Comparison of ENCODE assay signal across 21 cellular contexts in genomic region chr1:172766462-172766861, GRCh38.
"Had no signal": no experiment of that assay in that cellular context is flagged by ENCODE, and none has a peak within 500 bp of the region (broad histone marks: within the 10 kb centered on the region; RNA-seq: fewer than 3 reads in every experiment).

No MANE protein-coding gene starts in this region.

- H3K36me3 Mint-ChIP-seq: activated naive CD4-positive, alpha-beta T cell treated with anti-CD3 and anti-CD28 coated beads, Interleukin-2, amount 50 U/mL, for 24 hours; natural killer cell treated with Interleukin-12 subunit alpha and Interleukin-12 subunit beta and Interleukin-15 and Interleukin-18, amount 100 ng/mL, for 72 hours; WTC11 had no signal

- H3K27ac Mint-ChIP-seq: activated CD8-positive, alpha-beta T cell treated with anti-CD3 and anti-CD28 coated beads for 36 hours; activated naive CD4-positive, alpha-beta T cell treated with anti-CD3 and anti-CD28 coated beads, Interleukin-2, amount 50 U/mL, for 24 hours; natural killer cell treated with Interleukin-12 subunit alpha and Interleukin-12 subunit beta and Interleukin-15 and Interleukin-18, amount 100 ng/mL, for 72 hours; T-helper 1 cell treated with Interleukin-12 subunit alpha and Interleukin-12 subunit beta and Interleukin-4 antibody, amounts not matched to agents 30 μg/mL and 1 μg/mL, for 36 hours; WTC11 had no signal

- H3K4me3 ChIP-seq: body of pancreas, colonic mucosa, mucosa of descending colon, upper lobe of left lung had no signal

- H3K27me3 ChIP-seq: body of pancreas, colonic mucosa, upper lobe of left lung had no signal

- H3K4me1 ChIP-seq: body of pancreas, colonic mucosa, upper lobe of left lung had no signal

- H3K4me3 Mint-ChIP-seq: activated CD8-positive, alpha-beta T cell treated with anti-CD3 and anti-CD28 coated beads for 36 hours; activated naive CD4-positive, alpha-beta T cell treated with anti-CD3 and anti-CD28 coated beads, Interleukin-2, amount 50 U/mL, for 24 hours; activated T-cell treated with anti-CD3 and anti-CD28 coated beads, Interleukin-2, amount 50 U/mL, for 4 hours; natural killer cell treated with Interleukin-12 subunit alpha and Interleukin-12 subunit beta and Interleukin-15 and Interleukin-18, amount 100 ng/mL, for 72 hours; T-helper 1 cell treated with Interleukin-12 subunit alpha and Interleukin-12 subunit beta and Interleukin-4 antibody, amounts not matched to agents 30 μg/mL and 1 μg/mL, for 36 hours; WTC11 had no signal

- H3K4me1 Mint-ChIP-seq: WTC11 had no signal

- H3K9me3 Mint-ChIP-seq: activated CD8-positive, alpha-beta T cell treated with anti-CD3 and anti-CD28 coated beads for 36 hours; activated naive CD4-positive, alpha-beta T cell treated with anti-CD3 and anti-CD28 coated beads, Interleukin-2, amount 50 U/mL, for 24 hours; activated T-cell treated with anti-CD3 and anti-CD28 coated beads, Interleukin-2, amount 50 U/mL, for 4 hours; natural killer cell treated with Interleukin-12 subunit alpha and Interleukin-12 subunit beta and Interleukin-15 and Interleukin-18, amount 100 ng/mL, for 72 hours; T-helper 1 cell treated with Interleukin-12 subunit alpha and Interleukin-12 subunit beta and Interleukin-4 antibody, amounts not matched to agents 30 μg/mL and 1 μg/mL, for 36 hours; WTC11 had no signal

- H3K9me3 ChIP-seq: body of pancreas, colonic mucosa, mucosa of descending colon, upper lobe of left lung had no signal

- ATAC-seq: activated CD8-positive, alpha-beta T cell treated with anti-CD3 and anti-CD28 coated beads for 36 hours; activated T-cell treated with anti-CD3 and anti-CD28 coated beads, Interleukin-2, amount 50 U/mL, for 4 hours; body of pancreas; esophagus mucosa; mucosa of descending colon; natural killer cell treated with Interleukin-12 subunit alpha and Interleukin-12 subunit beta and Interleukin-15 and Interleukin-18, amount 100 ng/mL, for 72 hours; stimulated activated naive CD8-positive, alpha-beta T cell treated with anti-CD3 and anti-CD28 coated beads, Interleukin-15, Interleukin-2, amounts not matched to agents 100 U/mL and 50 U/mL, for 24 hours; WTC11 had no signal

- DNase-seq: activated CD4-positive, alpha-beta T cell treated with anti-CD3 and anti-CD28 coated beads for 48 hours; activated CD8-positive, alpha-beta T cell treated with anti-CD3 and anti-CD28 coated beads for 36 hours; activated effector memory CD4-positive, alpha-beta T cell treated with Interleukin-2 at 50 U/mL for 16 hours; activated T-cell treated with anti-CD3 and anti-CD28 coated beads, Interleukin-2, amount 50 U/mL, for 4 hours; amniotic stem cell; central memory CD4-positive, alpha-beta T cell; colonic mucosa; hippocampal formation; mucosa of descending colon; posterior cingulate gyrus; small intestine; stimulated activated CD4-positive, alpha-beta T cell treated with anti-CD3 and anti-CD28 coated beads, Interleukin-4, amount 100 ng/mL, for 4 hours; stimulated activated CD8-positive, alpha-beta memory T cell treated with anti-CD3 and anti-CD28 coated beads, Interleukin-4, amount 100 ng/mL, for 48 hours; stimulated activated naive CD8-positive, alpha-beta T cell treated with anti-CD3 and anti-CD28 coated beads, Interleukin-15, Interleukin-2, amounts not matched to agents 100 U/mL and 50 U/mL, for 24 hours had no signal

- H3K27ac ChIP-seq: body of pancreas, colonic mucosa, upper lobe of left lung had no signal

- H3K36me3 ChIP-seq: colonic mucosa, upper lobe of left lung had no signal

- H3K27me3 Mint-ChIP-seq: activated CD8-positive, alpha-beta T cell treated with anti-CD3 and anti-CD28 coated beads for 36 hours; activated naive CD4-positive, alpha-beta T cell treated with anti-CD3 and anti-CD28 coated beads, Interleukin-2, amount 50 U/mL, for 24 hours; natural killer cell treated with Interleukin-12 subunit alpha and Interleukin-12 subunit beta and Interleukin-15 and Interleukin-18, amount 100 ng/mL, for 72 hours had no signal
